In the genomic region with DNA sequence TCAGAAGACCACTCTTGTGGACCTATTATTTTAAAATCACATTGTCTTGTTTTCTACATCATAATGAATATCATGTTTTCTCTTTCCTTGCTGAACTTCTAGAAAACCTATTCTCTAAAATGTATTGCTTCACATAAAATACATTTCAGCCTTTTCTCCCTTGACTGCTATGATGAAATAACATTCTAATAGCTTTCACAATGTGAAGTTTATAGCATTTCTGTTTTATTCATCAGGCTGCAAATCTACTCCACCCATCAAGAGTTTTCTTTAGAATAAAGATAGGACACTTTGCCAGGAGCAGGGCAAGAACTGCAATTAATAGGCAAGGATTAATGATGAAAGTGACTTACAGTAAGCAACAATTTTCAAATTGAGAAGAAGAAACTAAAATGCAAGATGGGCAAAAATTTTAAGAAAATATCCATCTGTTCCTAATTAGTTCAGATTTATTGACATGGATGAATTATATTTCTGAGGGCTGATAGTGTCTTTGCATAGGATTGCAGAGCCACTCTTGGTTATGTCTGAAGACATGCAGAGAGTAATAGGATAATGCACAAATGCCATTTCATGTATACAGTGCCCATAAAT, we compare ENCODE assay signal across 13 cellular contexts.
"Had no signal": no experiment of that assay in that cellular context is flagged by ENCODE, and none has a peak within 500 bp of the region (broad histone marks: within the 10 kb centered on the region; RNA-seq: fewer than 3 reads in every experiment).

No MANE protein-coding gene starts in this region.

- H3K4me1 ChIP-seq: lower lobe of right lung, pancreas had no signal

- H3K36me3 ChIP-seq: adrenal gland, lower lobe of right lung, pancreas, tibial artery had no signal

- H3K4me3 ChIP-seq: adrenal gland, lower lobe of right lung, pancreas, tibial artery had no signal

- ATAC-seq: esophagus mucosa; lower lobe of right lung; naive thymus-derived CD8-positive, alpha-beta T cell; pancreas; stimulated activated naive B cell treated with anti-CD40 and anti-IgM and Interleukin-4, amounts not matched to agents 10 μg/mL and 1 μg/mL and 100 μg/mL, for 72 hours had no signal

- DNase-seq: activated CD4-positive, alpha-beta T cell treated with anti-CD3 and anti-CD28 coated beads, Interleukin-2, amount 50 U/mL, for 1 hour; activated gamma-delta T cell; adrenal gland; cerebellar nuclear complex; effector CD8-positive, alpha-beta T cell; hypothalamus; lower lobe of right lung; naive thymus-derived CD8-positive, alpha-beta T cell; pancreas; stimulated activated naive B cell treated with anti-CD40 and anti-IgM and Interleukin-4, amounts not matched to agents 10 μg/mL and 1 μg/mL and 100 μg/mL, for 72 hours; substantia nigra; tibial artery had no signal

- H3K27me3 ChIP-seq: adrenal gland, pancreas, tibial artery had no signal

- H3K27ac ChIP-seq: adrenal gland, lower lobe of right lung, pancreas, tibial artery had no signal

- H3K9me3 ChIP-seq: adrenal gland, lower lobe of right lung, pancreas, tibial artery had no signal
